In the genomic region with DNA sequence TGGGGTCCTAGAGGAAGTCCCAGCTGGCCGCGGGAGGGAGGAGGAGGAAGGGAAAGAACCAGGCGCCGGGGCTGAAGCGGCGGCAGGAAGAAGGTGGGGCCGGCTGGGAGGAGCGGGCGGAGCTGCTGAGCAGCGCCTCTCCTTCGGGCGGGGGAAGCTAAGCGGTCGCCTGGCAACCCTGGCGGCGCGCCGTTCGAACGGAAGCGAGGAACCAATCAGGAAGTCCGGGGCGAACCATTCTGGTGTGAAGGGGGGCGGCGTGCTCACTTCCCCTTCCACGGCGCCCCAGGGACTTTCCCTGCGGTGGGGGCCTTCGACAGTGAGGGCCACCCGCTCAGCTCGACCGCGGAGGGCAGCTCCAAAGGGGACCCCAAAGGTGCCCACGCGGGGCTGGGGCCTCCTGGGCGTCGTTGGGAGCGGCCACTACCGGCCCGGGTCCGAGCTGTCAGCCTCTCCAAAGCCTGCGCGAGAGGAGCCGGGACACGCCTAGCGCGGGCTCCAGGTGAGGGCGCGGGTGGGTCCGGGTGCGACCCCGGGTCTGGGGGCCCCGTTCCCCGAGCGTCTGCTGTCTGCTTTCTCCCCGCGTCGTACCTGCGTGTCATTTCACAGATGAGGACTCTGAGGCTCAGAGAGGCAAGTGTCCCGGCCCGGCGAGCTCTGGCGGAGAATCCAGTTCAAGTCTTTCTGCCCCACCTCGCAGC, we compare ENCODE assay signal across 8 cellular contexts. TPM values are rescaled to one million over a fixed set of nuclear protein-coding genes. Genes with fewer than 3 reads are reported as not detected.
DNase-seq lines count a peak whose midpoint lies in the region; ATAC-seq and TF ChIP-seq lines count a peak whose summit lies in the region.

A gene (plus strand): TSS at position 266 of the 701 bp plus-strand sequence. CDS start 11,090 bp downstream, outside the sequence.

- WGBS in mesenchymal stem cell: 1% methylated on average over 60 of the region's 64 CpGs

- peak within 1 kb of the TSS; percentile 80 to 89 for H3K4me3 ChIP-seq in mesenchymal stem cell (ENCODE audit: insufficient read depth in 1 of 2, low read depth in 1 of 2, low read length in 2 of 2)

- H4K91ac ChIP-seq in mesenchymal stem cell (ENCODE audit: low read length): peak within 1 kb of the TSS; percentile 98

- H3K9me3 Mint-ChIP-seq in Calu3 (ENCODE audit: low read depth, unreplicated experiment): peaks cover 4% of the 10 kb centered on the region
- H3K9me3 Mint-ChIP-seq in effector memory CD8-positive, alpha-beta T cell: no peaks in the 10 kb centered on the region

- no peak for TF ChIP-seq CTCF in Calu3 (IDR thresholded peaks at IDR 0.05; ENCODE audit: unreplicated experiment)

- intact Hi-C loops in Calu3 (cut with micrococcal nuclease; ENCODE audit: unreplicated experiment): no loop called here

- no peaks in the 10 kb centered on the region for H3K36me3 ChIP-seq in mesenchymal stem cell (ENCODE audit: control insufficient read depth in 1 of 2, insufficient read depth in 2 of 2, low read depth in 1 of 2, low read length in 2 of 2)

- no peaks in the 10 kb centered on the region for H3K9me3 ChIP-seq in mesenchymal stem cell (ENCODE audit: control insufficient read depth, low read length)

- H3K23ac ChIP-seq in mesenchymal stem cell (ENCODE audit: low read length in 2 of 2): peak within 1 kb of the TSS; percentile 38 to 40

- H4K8ac ChIP-seq in mesenchymal stem cell (ENCODE audit: low read length): peak within 1 kb of the TSS; percentile 98

- peaks cover 6% of the 10 kb centered on the region for H3K4me1 ChIP-seq in mesenchymal stem cell (ENCODE audit: control insufficient read depth, insufficient read depth, low read depth, low read length)

- H3K14ac ChIP-seq in mesenchymal stem cell (ENCODE audit: low read length in 2 of 2): peak within 1 kb of the TSS; percentile 67 to 80

- H3K4me1 Mint-ChIP-seq in Calu3 (ENCODE audit: low read depth, unreplicated experiment): peaks cover 31% of the 10 kb centered on the region
- peaks cover 35 to 43% of the 10 kb centered on the region in 2 donors for H3K4me1 Mint-ChIP-seq in effector memory CD8-positive, alpha-beta T cell (ENCODE audit: low read depth in 2 of 2)

- peak within 1 kb of the TSS; percentile 90 for H3K4me2 ChIP-seq in mesenchymal stem cell (ENCODE audit: low read length, poor library complexity, severe bottlenecking)

- no TSS peak for BruUV-seq in Calu3 (replicated peaks; lab: Mats Ljungman, UMichigan)

- H2BK5ac ChIP-seq in mesenchymal stem cell (ENCODE audit: low read depth, low read length, poor library complexity, severe bottlenecking): peak within 1 kb of the TSS; percentile 89

- peak within 1 kb of the TSS; percentile 81 for H3K4me3 Mint-ChIP-seq in Calu3 (ENCODE audit: low read depth, unreplicated experiment)
- peak within 1 kb of the TSS; percentile 92 to 94 for H3K4me3 Mint-ChIP-seq in effector memory CD8-positive, alpha-beta T cell

- CTCF ChIA-PET in Calu3 (lab: Charles Lee): interaction anchor here (0.8 to 1.0 kb wide), 4 partner anchors 9 to 122 kb away, joined by 3 to 5 read pairs (median 4); no protein-coding TSS in a partner anchor

- H2BK12ac ChIP-seq in mesenchymal stem cell (ENCODE audit: low read length in 2 of 2): peak within 1 kb of the TSS; percentile 45 to 73

- peak within 1 kb of the TSS; percentile 94 to 98 for H3K18ac ChIP-seq in mesenchymal stem cell (ENCODE audit: low read depth in 1 of 2, low read length in 2 of 2)

- H2BK15ac ChIP-seq in mesenchymal stem cell (ENCODE audit: low read depth, poor library complexity, severe bottlenecking): peak within 1 kb of the TSS; percentile 95

- DNase-seq in Calu3: peak; percentile 90
- DNase-seq in HUDEP-2 (lab: John Stamatoyannopoulos, UW; ENCODE audit: unreplicated experiment in 76 of 76): peak in 75 of 76 experiments; percentile 27 to 99 (median 90)
- DNase-seq in NOMO-1 treated with dmso at 0.1 percent for 144 hours (lab: John Stamatoyannopoulos, UW; ENCODE audit: unreplicated experiment): peak; percentile 90
- peak; percentile 83 to 85 (median 84) for DNase-seq in activated CD8-positive, alpha-beta memory T cell treated with anti-CD3 and anti-CD28 coated beads for 48 hours (ENCODE audit: low read depth in 2 of 3, low spot score in 2 of 3)
- peak; percentile 96 to 97 (median 96) for DNase-seq in effector memory CD8-positive, alpha-beta T cell
- peak; percentile 96 for DNase-seq in mesenchymal stem cell
- peak; percentile 81 for DNase-seq in stimulated activated CD8-positive, alpha-beta memory T cell treated with anti-CD3 and anti-CD28 coated beads, Interleukin-12 subunit alpha, Interleukin-12 subunit beta, amount 100 ng/mL, for 24 hours (ENCODE audit: extremely low read depth)

- peak within 1 kb of the TSS in 1 of 2 experiments; percentile 92 for H3K4ac ChIP-seq in mesenchymal stem cell (ENCODE audit: low read depth in 1 of 2, low read length in 2 of 2)

- no peaks in the 10 kb centered on the region for H3K27me3 ChIP-seq in mesenchymal stem cell (ENCODE audit: control insufficient read depth in 1 of 2, insufficient read depth in 1 of 2, low read length in 2 of 2)

- H2AFZ ChIP-seq in mesenchymal stem cell (ENCODE audit: low read depth, low read length): peak within 1 kb of the TSS; percentile 72

- no peak within 1 kb of the TSS for H2AK5ac ChIP-seq in mesenchymal stem cell (ENCODE audit: low read length, severe bottlenecking)

- H3K79me1 ChIP-seq in mesenchymal stem cell (replicated peaks; ENCODE audit: low read length, poor library complexity, severe bottlenecking): peaks cover 19% of the 10 kb centered on the region

- H3K9ac ChIP-seq in mesenchymal stem cell (ENCODE audit: low read length): peak within 1 kb of the TSS; percentile 93

- H3K27ac Mint-ChIP-seq in Calu3 (ENCODE audit: unreplicated experiment): peak within 1 kb of the TSS; percentile 56
- peak within 1 kb of the TSS; percentile 96 for H3K27ac Mint-ChIP-seq in effector memory CD8-positive, alpha-beta T cell

- peak within 1 kb of the TSS; percentile 99 for H2BK120ac ChIP-seq in mesenchymal stem cell (ENCODE audit: low read depth, low read length)

- H3K27me3 Mint-ChIP-seq in Calu3 (ENCODE audit: unreplicated experiment): no peaks in the 10 kb centered on the region
- no peaks in the 10 kb centered on the region for H3K27me3 Mint-ChIP-seq in effector memory CD8-positive, alpha-beta T cell

- ATAC-seq in GM21390 (IDR thresholded peaks at IDR 0.05; ENCODE audit: unreplicated experiment): peak; percentile 94
- peak; percentile 93 for ATAC-seq in effector memory CD8-positive, alpha-beta T cell (replicated peaks)

- peaks cover 21% of the 10 kb centered on the region for H3K36me3 Mint-ChIP-seq in Calu3 (ENCODE audit: insufficient read depth, unreplicated experiment)
- H3K36me3 Mint-ChIP-seq in effector memory CD8-positive, alpha-beta T cell (ENCODE audit: insufficient read depth): peaks cover 17% of the 10 kb centered on the region

- peak within 1 kb of the TSS; percentile 31 for H3K27ac ChIP-seq in mesenchymal stem cell (ENCODE audit: low read length, poor library complexity, severe bottlenecking)

RNA-seq across cellular contexts. Expression of the gene that starts here (rescaled TPM):
- 14.5 and 14.9 TPM in 2 replicates for total RNA-seq in Calu3 (2022)
- polyA plus RNA-seq in mesenchymal stem cell (2013, experiment 1 of 2): 2.1 TPM
- 2.0 TPM for polyA plus RNA-seq in mesenchymal stem cell (2013, experiment 2 of 2)

Comparison
In these comparisons a context has a peak if more than half of its experiments do, and no peak if none do; other contexts are left out.
1. Peak in every context shown above with its lines: DNase-seq, ATAC-seq, H3K4me3 ChIP-seq and H3K27ac ChIP-seq.